ENCODE assay signal across 1 cellular context in genomic region chrX:23667239-23668177, GRCh38.
A peak's percentile ranks its signal among the peaks of the same experiment; 100 is the strongest.
TF ChIP-seq lines count a peak whose summit lies in the region.

Gene PRDX4, plus strand, starts transcription at chrX:23667493. Its CDS starts 78 bp downstream, at chrX:23667571.

TF ChIP-seq in GM12878, 131 proteins besides CTCF, POLR2A, EP300 and RAD21 (continued from another document and continues in another):
- peak in 1 of 2 experiments; percentile 16; a peak in 1 of 4 replicates for TF ChIP-seq CEBPB (IDR thresholded peaks at IDR 0.05; ENCODE audit: borderline replicate concordance in 1 of 2, low read depth in 2 of 2, low read length in 2 of 2)
- TF ChIP-seq NR2F1 (conservative IDR thresholded peaks at IDR 0.05) = no peak
- 0 out of 2 replicates have a peak, but pooled peaks have one; percentile 38 for TF ChIP-seq PML (IDR thresholded peaks at IDR 0.05; ENCODE audit: low read length)
- 0 out of 2 replicates have a peak, but pooled peaks have one; percentile 37 for TF ChIP-seq LARP7 (IDR thresholded peaks at IDR 0.05)
- TF ChIP-seq POLR2AphosphoS2 (IDR thresholded peaks at IDR 0.05; ENCODE audit: low read depth, low read length) = peak; percentile 71; the same call in 1 of the 2 replicates
- TF ChIP-seq SIN3A (IDR thresholded peaks at IDR 0.05; ENCODE audit: low read depth, low read length) = peak; percentile 54; the same call in 1 of the 2 replicates
- TF ChIP-seq CREB1 (IDR thresholded peaks at IDR 0.05; ENCODE audit: low read depth) = 0 out of 2 replicates have a peak, but pooled peaks have one; percentile 19
- TF ChIP-seq CUX1 (IDR thresholded peaks at IDR 0.05; ENCODE audit: insufficient replicate concordance, low read depth, low read length) = no peak
- peak; percentile 85 for TF ChIP-seq MAX (IDR thresholded peaks at IDR 0.05; ENCODE audit: low read depth, low read length)
- TF ChIP-seq DPF2 (IDR thresholded peaks at IDR 0.05) = 0 out of 2 replicates have a peak, but pooled peaks have one; percentile 48
- TF ChIP-seq BCL3 (IDR thresholded peaks at IDR 0.05; ENCODE audit: borderline replicate concordance, insufficient read depth, low read depth, low read length, poor library complexity, severe bottlenecking) = no peak
- TF ChIP-seq GATAD2B (conservative IDR thresholded peaks at IDR 0.05; ENCODE audit: low read depth) = peak; percentile 68
- peak; percentile 74 for TF ChIP-seq USF1 (IDR thresholded peaks at IDR 0.05; ENCODE audit: borderline replicate concordance, extremely low read length, insufficient read depth, low read depth, low read length)
- TF ChIP-seq RBBP5 (conservative IDR thresholded peaks at IDR 0.05) = no peak
- TF ChIP-seq ZNF687 (IDR thresholded peaks at IDR 0.05) = peak; percentile 79
- peak; percentile 66; the same call in 1 of the 2 replicates for TF ChIP-seq RELB (IDR thresholded peaks at IDR 0.05; ENCODE audit: low read depth)
- no peak; the same call in 1 of the 2 replicates for TF ChIP-seq RB1 (IDR thresholded peaks at IDR 0.05; ENCODE audit: borderline replicate concordance)
- TF ChIP-seq KAT2A (conservative IDR thresholded peaks at IDR 0.05; ENCODE audit: control insufficient read depth, low read depth, low read length) = no peak
- 0 out of 2 replicates have a peak, but pooled peaks have one; percentile 23 for TF ChIP-seq RAD51 (IDR thresholded peaks at IDR 0.05)
- peak; percentile 33; the same call in 1 of the 2 replicates for TF ChIP-seq TCF3 (IDR thresholded peaks at IDR 0.05; ENCODE audit: borderline replicate concordance, insufficient read depth, low read depth, low read length)
- TF ChIP-seq ZSCAN29 (IDR thresholded peaks at IDR 0.05) = no peak
- TF ChIP-seq BACH1 (IDR thresholded peaks at IDR 0.05; ENCODE audit: borderline replicate concordance) = peak; percentile 78
- no peak for TF ChIP-seq ZNF592 (IDR thresholded peaks at IDR 0.05)
- peak in 1 of 2 experiments; percentile 63; a peak in 2 of 4 replicates for TF ChIP-seq BHLHE40 (IDR thresholded peaks at IDR 0.05; ENCODE audit: borderline replicate concordance in 1 of 2, low read depth in 2 of 2, low read length in 1 of 2)
- no peak for TF ChIP-seq ATF3 (IDR thresholded peaks at IDR 0.05; ENCODE audit: borderline replicate concordance, extremely low read depth, low read depth, low read length)
- 0 out of 2 replicates have a peak, but pooled peaks have one; percentile 29 for TF ChIP-seq NRF1 (conservative IDR thresholded peaks at IDR 0.05; ENCODE audit: low read depth, low read length)
- peak; percentile 18 for TF ChIP-seq USF2 (IDR thresholded peaks at IDR 0.05; ENCODE audit: borderline replicate concordance, low read depth, low read length)
- TF ChIP-seq NR2C2 (IDR thresholded peaks at IDR 0.05; ENCODE audit: borderline replicate concordance, control insufficient read depth, insufficient read length, low read depth) = no peak
- peak in 1 of 2 experiments; percentile 55; a peak in 1 of 3 replicates for TF ChIP-seq EGR1 (IDR thresholded peaks at IDR 0.05; ENCODE audit: borderline replicate concordance in 1 of 2, low read depth in 2 of 2, low read length in 2 of 2)
- TF ChIP-seq NBN (IDR thresholded peaks at IDR 0.05) = peak; percentile 44; the same call in 1 of the 2 replicates
- TF ChIP-seq KLF5 (IDR thresholded peaks at IDR 0.05; ENCODE audit: partially characterized antibody) = no peak
- TF ChIP-seq ATF2 (IDR thresholded peaks at IDR 0.05; ENCODE audit: low read length) = no peak
